8 cellular contexts compared by ENCODE assay signal in the genomic region with DNA sequence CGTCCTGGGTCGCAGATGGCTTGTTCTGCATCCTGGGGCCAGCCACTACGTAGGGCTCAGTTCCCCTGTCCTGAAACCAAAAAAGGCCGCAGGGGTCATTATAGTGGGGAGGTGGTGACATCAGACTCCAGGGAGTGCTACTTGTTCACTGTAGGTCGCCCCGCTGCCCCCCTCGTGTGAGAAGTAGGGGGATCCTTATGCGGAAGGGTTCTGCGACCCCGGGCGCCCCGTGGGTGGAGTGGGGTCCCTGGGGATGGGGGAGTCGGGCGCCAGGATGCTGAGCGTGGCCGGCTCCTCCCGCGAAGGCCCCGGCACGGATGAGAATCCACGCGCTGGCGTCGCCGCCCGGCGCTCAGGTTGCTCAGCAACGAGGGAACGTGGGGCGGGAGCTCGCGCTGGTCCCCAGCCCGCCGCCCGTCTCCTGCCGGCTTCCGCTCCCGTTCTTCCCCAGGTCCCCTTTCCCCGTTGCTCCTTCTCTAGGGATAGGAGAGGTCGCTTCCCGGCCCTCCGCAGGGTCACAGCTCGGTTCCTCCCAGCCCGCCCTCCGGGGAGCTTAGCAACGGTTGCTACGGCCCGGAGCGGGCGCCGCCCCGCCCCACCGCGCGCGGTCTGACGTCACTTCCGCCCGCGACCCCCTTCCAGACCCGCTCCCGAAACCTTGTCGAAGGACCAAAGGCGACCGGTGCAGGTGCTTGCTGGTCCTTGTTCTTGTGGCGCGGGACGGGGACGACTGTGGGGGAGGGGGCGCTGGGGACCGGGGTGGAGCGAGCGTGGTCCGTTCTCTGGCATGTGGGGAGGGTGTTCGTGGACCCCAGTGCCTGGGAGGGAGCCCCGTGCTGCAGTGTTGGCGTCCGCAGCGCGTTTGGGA. TPM values are rescaled to one million over a fixed set of nuclear protein-coding genes. Genes with fewer than 3 reads are reported as not detected.
DNase-seq lines count a peak whose midpoint lies in the region; TF ChIP-seq lines count a peak whose summit lies in the region.

TSS of gene NAT14 (plus strand) at position 618 of the 868 bp plus-strand sequence. CDS start 521 bp downstream, outside the sequence.

- WGBS in urinary bladder = 3% methylated on average over 80 of the region's 80 CpGs

- H3K27me3 Mint-ChIP-seq in glutamatergic neuron (ENCODE audit: unreplicated experiment) = peaks cover 17% of the 10 kb centered on the region

- H3K4me3 ChIP-seq in SJSA1 (peak within 1 kb of the TSS; percentile 55), parathyroid adenoma (ENCODE audit: low read depth, low read length) (peak within 1 kb of the TSS; percentile 64), urinary bladder (ENCODE audit: low read depth, low read length) (peak within 1 kb of the TSS; percentile 57)

- H3K27me3 ChIP-seq in SJSA1 (replicated peaks) (no peaks in the 10 kb centered on the region), parathyroid adenoma (ENCODE audit: control insufficient read depth, insufficient read depth, low read length) (no peaks in the 10 kb centered on the region)

- H2AFZ ChIP-seq in parathyroid adenoma = peak within 1 kb of the TSS; percentile 79

- H3K4me1 Mint-ChIP-seq in glutamatergic neuron (ENCODE audit: low read depth, unreplicated experiment) = peaks cover 14% of the 10 kb centered on the region

- H3K4me1 ChIP-seq in SJSA1 (replicated peaks) (peaks cover 35% of the 10 kb centered on the region), parathyroid adenoma (peaks cover 8% of the 10 kb centered on the region), urinary bladder (ENCODE audit: insufficient read depth) (no peaks in the 10 kb centered on the region)

- H3K27ac Mint-ChIP-seq in glutamatergic neuron (ENCODE audit: unreplicated experiment) = peak within 1 kb of the TSS; percentile 94

- H3K4me3 Mint-ChIP-seq in glutamatergic neuron (ENCODE audit: unreplicated experiment) = peak within 1 kb of the TSS; percentile 92

- H3K4me2 ChIP-seq in parathyroid adenoma (ENCODE audit: low read length) = peak within 1 kb of the TSS; percentile 88

- no peak within 1 kb of the TSS for H3K9ac ChIP-seq in parathyroid adenoma

- DNase-seq in NCI-H1436 (lab: John Stamatoyannopoulos, UW) (peak; percentile 83), NCI-H1436 treated with DMSO at 0.1 percent for 48 hours (lab: John Stamatoyannopoulos, UW) (no peak), HuH-7.5 (ENCODE audit: low spot score) (peak; percentile 99), SJSA1 (ENCODE audit: low read depth in 1 of 2, low spot score in 2 of 2) (peak; percentile 67), glutamatergic neuron (peak; percentile 92)
- DNase-seq in activated naive CD4-positive, alpha-beta T cell treated with anti-CD3 and anti-CD28 coated beads, Interleukin-2, amount 50 U/mL, for 16 hours = peak; percentile 65

- H3K36me3 ChIP-seq in SJSA1 (peaks cover 28% of the 10 kb centered on the region), parathyroid adenoma (ENCODE audit: control insufficient read depth, insufficient read depth, low read length) (no peaks in the 10 kb centered on the region), urinary bladder (ENCODE audit: insufficient read depth) (no peaks in the 10 kb centered on the region)

- H3K9me3 Mint-ChIP-seq in glutamatergic neuron (ENCODE audit: unreplicated experiment) = peaks cover 10% of the 10 kb centered on the region

- H3K27ac ChIP-seq in SJSA1 (peak within 1 kb of the TSS; percentile 46), parathyroid adenoma (peak within 1 kb of the TSS; percentile 64), urinary bladder (ENCODE audit: low read depth) (peak within 1 kb of the TSS; percentile 63)

- TF ChIP-seq CTCF in glutamatergic neuron (IDR thresholded peaks at IDR 0.05; ENCODE audit: partially characterized antibody, unreplicated experiment) = no peak
- no peak for TF ChIP-seq CTCF in parathyroid adenoma (IDR thresholded peaks at IDR 0.05)

- H3K36me3 Mint-ChIP-seq in glutamatergic neuron (ENCODE audit: unreplicated experiment) = no peaks in the 10 kb centered on the region

- H3K9me3 ChIP-seq in SJSA1 (replicated peaks) (no peaks in the 10 kb centered on the region; the same call in 1 of the 2 replicates), parathyroid adenoma (ENCODE audit: control insufficient read depth, low read length) (no peaks in the 10 kb centered on the region)

- H3K79me2 ChIP-seq in parathyroid adenoma = peaks cover 4% of the 10 kb centered on the region

RNA-seq across cellular contexts. Expression of gene NAT14, which starts in this region (rescaled TPM):
- total RNA-seq in SJSA1 (2014; rRNA removed; shearing (Covaris generic)) = 10.9 and 12.1 TPM in 2 replicates
- total RNA-seq in glutamatergic neuron (ENCODE audit: unreplicated experiment) (125 TPM), urinary bladder (7.1 TPM)
- 27.0 TPM for polyA plus RNA-seq in urinary bladder
